ENCODE assay signal across 30 cellular contexts in genomic region chr10:74870191-74870590, GRCh38.
"Had no signal": no experiment of that assay in that cellular context is flagged by ENCODE, and none has a peak within 500 bp of the region (broad histone marks: within the 10 kb centered on the region; RNA-seq: fewer than 3 reads in every experiment).

No MANE protein-coding gene starts in this region.

- H3K4me1 ChIP-seq: ascending aorta, breast epithelium had no signal

- H3K27me3 ChIP-seq: adrenal gland, ascending aorta, body of pancreas, brain microvascular endothelial cell, breast epithelium, cardiac muscle cell had no signal

- DNase-seq: activated effector memory CD4-positive, alpha-beta T cell treated with anti-CD3 and anti-CD28 coated beads, Interleukin-2, amount 50 U/mL, for 16 hours; activated effector memory CD4-positive, alpha-beta T cell treated with Interleukin-2 at 50 U/mL for 16 hours; activated gamma-delta T cell; activated naive CD4-positive, alpha-beta T cell; activated naive CD4-positive, alpha-beta T cell treated with anti-CD3 and anti-CD28 coated beads for 36 hours; activated naive CD4-positive, alpha-beta T cell treated with anti-CD3 and anti-CD28 coated beads, Interleukin-2, amount 10 ng/mL, durations not matched to agents 7 days and 5 days; activated naive CD4-positive, alpha-beta T cell treated with anti-CD3 and anti-CD28 coated beads, Interleukin-2, amount 50 U/mL, for 16 hours; activated naive CD4-positive, alpha-beta T cell treated with Interleukin-2 at 50 U/mL for 16 hours; activated naive CD8-positive, alpha-beta T cell treated with anti-CD3 and anti-CD28 coated beads for 36 hours; activated naive CD8-positive, alpha-beta T cell treated with anti-CD3 and anti-CD28 coated beads, Interleukin-2, amount 10 ng/mL, durations not matched to agents 7 days and 5 days; activated naive CD8-positive, alpha-beta T cell treated with anti-CD3 and anti-CD28 coated beads, Interleukin-2, amount 50 U/mL, for 24 hours; activated T-cell treated with anti-CD3 and anti-CD28 coated beads, Interleukin-2, amount 50 U/mL, for 24 hours; activated T-cell treated with anti-CD3 and anti-CD28 coated beads, Interleukin-2, amount 50 U/mL, for 4 hours; activated T-cell treated with anti-CD3 and anti-CD28 coated beads, Interleukin-2, amount 50 U/mL, for 48 hours; activated T-cell treated with anti-CD3 and anti-CD28 coated beads, Interleukin-2, amount 50 U/mL, for 72 hours; amniotic stem cell; amygdala; anterior cingulate cortex; aorta; body of pancreas; brain microvascular endothelial cell; caudate nucleus; central memory CD4-positive, alpha-beta T cell; cerebellar nuclear complex had no signal

- H3K27ac ChIP-seq: adrenal gland, ascending aorta, body of pancreas, brain microvascular endothelial cell, breast epithelium, cardiac muscle cell had no signal

- ATAC-seq: activated naive CD4-positive, alpha-beta T cell treated with anti-CD3 and anti-CD28 coated beads, Interleukin-2, amount 50 U/mL, for 72 hours; activated naive CD8-positive, alpha-beta T cell treated with anti-CD3 and anti-CD28 coated beads, Interleukin-2, amount 50 U/mL, for 24 hours; activated T-cell treated with anti-CD3 and anti-CD28 coated beads, Interleukin-2, amount 50 U/mL, for 4 hours; activated T-cell treated with anti-CD3 and anti-CD28 coated beads, Interleukin-2, amount 50 U/mL, for 72 hours; activated T-helper 17 cell treated with anti-CD3 and anti-CD28 coated beads, Interleukin-2, amount 50 U/mL, for 72 hours; body of pancreas had no signal

- H3K36me3 ChIP-seq: adrenal gland, ascending aorta, brain microvascular endothelial cell, breast epithelium, cardiac muscle cell had no signal

- H3K9me3 ChIP-seq: adrenal gland, ascending aorta, body of pancreas, breast epithelium had no signal

- H3K4me3 ChIP-seq: adrenal gland, ascending aorta, body of pancreas, breast epithelium, cardiac muscle cell had no signal
